ENCODE assay signal across 1 cellular context in the genomic region with DNA sequence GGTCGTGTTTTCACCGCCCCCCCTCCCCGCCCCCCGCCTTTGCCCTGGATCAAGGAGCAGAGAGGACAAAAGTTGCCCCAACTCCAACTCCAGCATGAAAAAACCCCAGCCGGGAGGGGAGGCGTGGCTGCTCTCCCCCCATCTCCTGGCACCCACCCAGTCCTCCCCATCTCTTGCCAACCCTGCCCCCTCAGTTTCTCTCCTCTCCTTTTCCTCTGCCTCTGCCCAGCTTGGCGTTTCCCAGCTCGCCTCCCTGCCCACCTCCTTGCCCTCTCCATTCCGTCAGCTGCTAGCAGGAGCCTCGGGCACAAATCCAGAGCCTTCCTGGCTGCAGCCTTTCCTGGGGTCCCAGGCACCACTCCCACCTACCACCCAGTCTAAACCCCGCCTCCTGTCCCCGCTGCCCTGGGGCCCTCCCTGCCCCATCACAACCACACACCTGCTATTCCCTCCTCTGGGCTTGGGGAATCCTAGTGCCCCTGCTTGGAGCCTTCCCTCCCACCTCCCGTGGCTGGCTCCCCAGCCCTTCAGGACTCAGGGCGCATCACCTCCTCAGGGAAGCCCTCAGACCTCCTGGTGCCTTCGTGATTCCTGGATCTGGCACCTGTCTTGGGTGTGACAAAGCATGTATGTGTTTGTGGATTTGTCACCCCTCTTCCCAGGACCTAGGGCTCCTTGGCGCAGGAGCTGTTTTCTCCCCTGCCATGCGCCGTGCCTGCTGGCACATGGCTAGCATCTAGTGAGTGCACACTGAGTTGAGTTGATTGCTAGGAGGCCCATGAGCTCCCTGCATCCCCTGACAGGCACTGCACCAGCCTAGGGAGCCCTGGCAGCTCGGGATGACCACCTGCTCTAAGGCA.
TF ChIP-seq lines count a peak whose summit lies in the region.

No MANE protein-coding gene starts in this region.

TF ChIP-seq in K562, 482 proteins besides CTCF, POLR2A, EP300 and RAD21:
- TF ChIP-seq ZNF41 (CRISPR knock-in tag; conservative IDR thresholded peaks at IDR 0.05) (no peak), TFE3 (CRISPR knock-in tag; IDR thresholded peaks at IDR 0.05) (no peak), SP2 (IDR thresholded peaks at IDR 0.05; ENCODE audit: extremely low read depth, low read depth, low read length, poor library complexity, severe bottlenecking) (no peak), ZNF277 (CRISPR knock-in tag; IDR thresholded peaks at IDR 0.05; ENCODE audit: borderline replicate concordance) (no peak), CHD1 (IDR thresholded peaks at IDR 0.05; ENCODE audit: low read length) (no peak), HOXB6 (CRISPR knock-in tag; IDR thresholded peaks at IDR 0.05; ENCODE audit: borderline replicate concordance) (no peak), TBP (optimal IDR thresholded peaks at IDR 0.05; ENCODE audit: low read depth, low read length) (no peak), KAT8 (IDR thresholded peaks at IDR 0.05; ENCODE audit: low read depth) (no peak), YBX1 (IDR thresholded peaks at IDR 0.05) (no peak), CBX5 (IDR thresholded peaks at IDR 0.05; ENCODE audit: borderline replicate concordance, low read depth) (no peak), MAZ (CRISPR knock-in tag; conservative IDR thresholded peaks at IDR 0.05 in 1 of 2, IDR thresholded peaks at IDR 0.05 in 1 of 2) (no peak)
